In genomic region chr10:125264091-125264490, GRCh38 we compare ENCODE assay signal across 19 cellular contexts.
"Had no signal": no experiment of that assay in that cellular context is flagged by ENCODE, and none has a peak within 500 bp of the region (broad histone marks: within the 10 kb centered on the region; RNA-seq: fewer than 3 reads in every experiment).

No MANE protein-coding gene starts in this region.

- H3K9me3 Mint-ChIP-seq: central memory CD8-positive, alpha-beta T cell had no signal

- H3K4me1 ChIP-seq: colonic mucosa, esophagus muscularis mucosa, heart right ventricle, parathyroid adenoma, testis, upper lobe of right lung had no signal

- H3K4me1 Mint-ChIP-seq: activated B cell treated with CpG ODN at 0.5 μM for 24 hours; central memory CD8-positive, alpha-beta T cell; naive thymus-derived CD8-positive, alpha-beta T cell; stimulated activated effector memory CD8-positive, alpha-beta T cell treated with anti-CD3 and anti-CD28 coated beads, Interleukin-12 subunit alpha, Interleukin-12 subunit beta, amount 100 ng/mL, for 72 hours had no signal

- H3K9ac ChIP-seq: parathyroid adenoma had no signal

- H3K27me3 Mint-ChIP-seq: activated B cell treated with CpG ODN at 0.5 μM for 24 hours had no signal

- DNase-seq: activated B cell treated with CpG ODN at 0.5 μM for 24 hours; activated CD4-positive, alpha-beta T cell treated with anti-CD3 and anti-CD28 coated beads for 48 hours; activated CD8-positive, alpha-beta T cell treated with anti-CD3 and anti-CD28 coated beads for 36 hours; activated naive CD4-positive, alpha-beta T cell treated with anti-CD3 and anti-CD28 coated beads for 36 hours; activated T-cell treated with anti-CD3 and anti-CD28 coated beads, Interleukin-2, amount 50 U/mL, for 4 hours; brain microvascular endothelial cell; colonic mucosa; heart right ventricle; mesenchymal stem cell; naive thymus-derived CD8-positive, alpha-beta T cell; stimulated activated CD4-positive, alpha-beta T cell treated with anti-CD3 and anti-CD28 coated beads, Interleukin-4, amount 100 ng/mL, for 24 hours; testis; upper lobe of right lung had no signal

- H3K79me2 ChIP-seq: parathyroid adenoma had no signal

- H3K4me3 Mint-ChIP-seq: activated B cell treated with CpG ODN at 0.5 μM for 24 hours; activated CD8-positive, alpha-beta T cell treated with anti-CD3 and anti-CD28 coated beads for 36 hours; activated naive CD4-positive, alpha-beta T cell treated with anti-CD3 and anti-CD28 coated beads for 36 hours; activated T-cell treated with anti-CD3 and anti-CD28 coated beads, Interleukin-2, amount 50 U/mL, for 4 hours; central memory CD8-positive, alpha-beta T cell; naive thymus-derived CD8-positive, alpha-beta T cell; stimulated activated effector memory CD8-positive, alpha-beta T cell treated with anti-CD3 and anti-CD28 coated beads, Interleukin-12 subunit alpha, Interleukin-12 subunit beta, amount 100 ng/mL, for 72 hours had no signal

- H3K27ac Mint-ChIP-seq: activated B cell treated with CpG ODN at 0.5 μM for 24 hours; activated CD8-positive, alpha-beta T cell treated with anti-CD3 and anti-CD28 coated beads for 36 hours; activated naive CD4-positive, alpha-beta T cell treated with anti-CD3 and anti-CD28 coated beads for 36 hours; stimulated activated effector memory CD8-positive, alpha-beta T cell treated with anti-CD3 and anti-CD28 coated beads, Interleukin-12 subunit alpha, Interleukin-12 subunit beta, amount 100 ng/mL, for 72 hours had no signal

- H3K27me3 ChIP-seq: brain microvascular endothelial cell, colonic mucosa, testis, upper lobe of right lung had no signal

- H3K4me2 ChIP-seq: smooth muscle cell had no signal

- H3K36me3 ChIP-seq: brain microvascular endothelial cell, colonic mucosa, esophagus muscularis mucosa, heart right ventricle, upper lobe of right lung had no signal

- H3K27ac ChIP-seq: brain microvascular endothelial cell, colonic mucosa, esophagus muscularis mucosa, heart right ventricle, parathyroid adenoma, testis, upper lobe of right lung had no signal

- H3K4me3 ChIP-seq: colonic mucosa, esophagus muscularis mucosa, heart right ventricle, smooth muscle cell, testis, upper lobe of right lung had no signal

- H3K9me3 ChIP-seq: colonic mucosa, esophagus muscularis mucosa, testis, upper lobe of right lung had no signal

- H3K36me3 Mint-ChIP-seq: naive thymus-derived CD8-positive, alpha-beta T cell; stimulated activated effector memory CD8-positive, alpha-beta T cell treated with anti-CD3 and anti-CD28 coated beads, Interleukin-12 subunit alpha, Interleukin-12 subunit beta, amount 100 ng/mL, for 72 hours had no signal

- H2AFZ ChIP-seq: parathyroid adenoma had no signal

- ATAC-seq: activated CD8-positive, alpha-beta T cell treated with anti-CD3 and anti-CD28 coated beads for 36 hours; activated T-cell treated with anti-CD3 and anti-CD28 coated beads, Interleukin-2, amount 50 U/mL, for 4 hours; heart right ventricle; naive thymus-derived CD8-positive, alpha-beta T cell; sciatic nerve; stimulated activated effector memory CD8-positive, alpha-beta T cell treated with anti-CD3 and anti-CD28 coated beads, Interleukin-12 subunit alpha, Interleukin-12 subunit beta, amount 100 ng/mL, for 72 hours had no signal
